In the genomic region with DNA sequence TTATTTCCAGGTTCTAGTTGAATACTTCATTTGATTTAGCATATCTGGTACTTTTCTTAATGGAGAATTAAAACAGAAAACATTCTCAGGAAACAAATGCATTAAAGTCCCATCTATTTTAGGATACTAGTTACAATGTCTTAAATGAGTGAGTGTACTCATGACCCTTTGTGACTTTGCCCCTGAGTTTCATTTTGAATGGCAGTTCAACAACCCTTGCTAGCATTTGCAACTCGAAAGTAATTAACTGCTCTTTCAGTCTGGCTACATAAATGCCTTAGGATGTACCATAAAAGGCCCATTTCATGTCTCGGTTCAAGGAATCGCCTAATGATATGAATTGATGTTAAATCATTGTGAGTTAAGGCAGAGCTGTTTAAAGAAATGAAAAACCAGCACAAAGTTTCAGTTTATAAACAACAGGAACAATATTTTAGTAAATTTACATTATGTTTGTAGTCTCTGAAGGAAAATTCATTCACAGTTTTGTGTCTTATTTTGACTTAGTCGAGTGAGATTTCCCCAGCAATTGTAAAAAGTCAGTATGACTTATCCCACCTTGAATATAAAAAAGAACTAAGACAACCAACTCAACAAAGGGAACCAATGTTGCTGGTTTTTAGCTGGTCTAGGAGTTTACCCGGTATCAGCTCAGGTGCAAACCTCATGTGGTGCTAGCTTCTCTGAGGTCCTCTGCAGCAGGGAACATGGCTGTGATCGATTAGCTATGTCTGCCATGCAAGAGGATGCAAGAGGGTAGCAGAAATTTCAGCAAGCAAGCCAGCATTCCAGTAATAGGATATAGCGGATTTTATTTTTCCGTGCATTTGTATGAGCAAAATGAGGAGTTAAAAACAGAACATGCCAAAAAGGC, we compare ENCODE assay signal across 13 cellular contexts.
DNase-seq lines count a peak whose midpoint lies in the region; ATAC-seq and TF ChIP-seq lines count a peak whose summit lies in the region.
"Had no signal": no experiment of that assay in that cellular context is flagged by ENCODE, and none has a peak within 500 bp of the region (broad histone marks: within the 10 kb centered on the region; RNA-seq: fewer than 3 reads in every experiment).

No MANE protein-coding gene starts in this region.

- TF ChIP-seq CTCF in KMS-11 (conservative IDR thresholded peaks at IDR 0.05; ENCODE audit: low read depth, low read length) (no peak), stomach (IDR thresholded peaks at IDR 0.05) (no peak), testis (IDR thresholded peaks at IDR 0.05) (no peak)

- H3K79me2 ChIP-seq in KMS-11 (ENCODE audit: insufficient read depth, low read depth) = no peaks in the 10 kb centered on the region

- peak overlapping the region; percentile 42 for H3K4me2 ChIP-seq in KMS-11
- H3K4me2 ChIP-seq: BLaER1 treated with 17β-estradiol and CSF1 and Interleukin-3, amounts not matched to agents 10 nM and 100 nM had no signal

- peak overlapping the region in 2 of 3 donors; percentile 23 to 56 for H3K27ac Mint-ChIP-seq in CD4-positive, CD25-positive, alpha-beta regulatory T cell

- H3K36me3 ChIP-seq in CD4-positive, CD25-positive, alpha-beta regulatory T cell (ENCODE audit: control insufficient read depth, insufficient read depth, low read length) = no peaks in the 10 kb centered on the region
- H3K36me3 ChIP-seq in KMS-11 (ENCODE audit: insufficient read depth) (no peaks in the 10 kb centered on the region), stomach (peaks cover 0 to 15% (median 11%) of the 10 kb centered on the region in 4 donors), testis (ENCODE audit: low read depth, missing control alignments) (no peaks in the 10 kb centered on the region)
- H3K36me3 ChIP-seq: BLaER1 treated with 17β-estradiol and CSF1 and Interleukin-3, amounts not matched to agents 10 nM and 100 nM; neutrophil had no signal

- H3K36me3 Mint-ChIP-seq in CD4-positive, CD25-positive, alpha-beta regulatory T cell = no peaks in the 10 kb centered on the region

- TF ChIP-seq EP300 in stomach (IDR thresholded peaks at IDR 0.05) = no peak

- intact Hi-C loops in stomach (cut with DNase I; ENCODE audit: low total_unique reads) (no loop called here), testis (cut with DNase I; ENCODE audit: low total_unique reads) (no loop called here)

- H3K27ac ChIP-seq in CD4-positive, CD25-positive, alpha-beta regulatory T cell (ENCODE audit: insufficient read depth, low read length, poor library complexity, severe bottlenecking) = no peak overlapping the region
- H3K27ac ChIP-seq in KMS-11 = peak overlapping the region; percentile 41
- no peak overlapping the region for H3K27ac ChIP-seq in stomach
- H3K27ac ChIP-seq in testis = no peak overlapping the region
- H3K27ac ChIP-seq: BLaER1 treated with 17β-estradiol and CSF1 and Interleukin-3, amounts not matched to agents 10 nM and 100 nM; neutrophil; tibial artery had no signal

- H3K4me1 Mint-ChIP-seq in CD4-positive, CD25-positive, alpha-beta regulatory T cell = peaks cover 0 to 29% (median 14%) of the 10 kb centered on the region in 4 donors

- TF ChIP-seq POLR2A in stomach (IDR thresholded peaks at IDR 0.05) = no peak
- TF ChIP-seq POLR2A in testis (IDR thresholded peaks at IDR 0.05) = no peak

- H3K27me3 ChIP-seq in CD4-positive, CD25-positive, alpha-beta regulatory T cell (ENCODE audit: control insufficient read depth, insufficient read depth, low read length) = no peaks in the 10 kb centered on the region
- H3K27me3 ChIP-seq in KMS-11 (ENCODE audit: insufficient read depth, low read depth) = no peaks in the 10 kb centered on the region
- no peaks in the 10 kb centered on the region for H3K27me3 ChIP-seq in stomach
- no peaks in the 10 kb centered on the region for H3K27me3 ChIP-seq in testis
- H3K27me3 ChIP-seq: BLaER1 treated with 17β-estradiol and CSF1 and Interleukin-3, amounts not matched to agents 10 nM and 100 nM; neutrophil; tibial artery had no signal

- peak overlapping the region; percentile 15 for H3K4me3 ChIP-seq in CD4-positive, CD25-positive, alpha-beta regulatory T cell (ENCODE audit: low read depth, low read length)
- H3K4me3 ChIP-seq in KMS-11 (IDR thresholded peaks at IDR 0.05; ENCODE audit: insufficient read depth, low read depth, low read length) (no peak overlapping the region), stomach (no peak overlapping the region), testis (no peak overlapping the region)
- H3K4me3 ChIP-seq: BLaER1 treated with 17β-estradiol and CSF1 and Interleukin-3, amounts not matched to agents 10 nM and 100 nM; tibial artery had no signal

- H3K9me3 ChIP-seq in CD4-positive, CD25-positive, alpha-beta regulatory T cell (ENCODE audit: control insufficient read depth in 2 of 2, low read length in 2 of 2) = no peaks in the 10 kb centered on the region
- H3K9me3 ChIP-seq in stomach (no peaks in the 10 kb centered on the region), testis (no peaks in the 10 kb centered on the region)
- H3K9me3 ChIP-seq: BLaER1 treated with 17β-estradiol and CSF1 and Interleukin-3, amounts not matched to agents 10 nM and 100 nM; neutrophil; tibial artery had no signal

- no peaks in the 10 kb centered on the region for H3K27me3 Mint-ChIP-seq in CD4-positive, CD25-positive, alpha-beta regulatory T cell

- H3K4me1 ChIP-seq in CD4-positive, CD25-positive, alpha-beta regulatory T cell (ENCODE audit: control insufficient read depth, insufficient read depth, low read length, poor library complexity, severe bottlenecking) = peaks cover 6% of the 10 kb centered on the region
- H3K4me1 ChIP-seq in KMS-11 (ENCODE audit: low read depth, poor library complexity, severe bottlenecking) (peaks cover 37% of the 10 kb centered on the region), stomach (peaks cover 0 to 16% (median 0%) of the 10 kb centered on the region in 4 donors), testis (no peaks in the 10 kb centered on the region)
- H3K4me1 ChIP-seq: BLaER1 treated with 17β-estradiol and CSF1 and Interleukin-3, amounts not matched to agents 10 nM and 100 nM had no signal

- H3K9ac ChIP-seq in KMS-11 = no peak overlapping the region
- H3K9ac ChIP-seq: BLaER1 treated with 17β-estradiol and CSF1 and Interleukin-3, amounts not matched to agents 10 nM and 100 nM had no signal

- H2AFZ ChIP-seq in KMS-11 (ENCODE audit: low read depth) = no peak overlapping the region

- peak overlapping the region in 2 of 4 donors; percentile 31 to 36 for H3K4me3 Mint-ChIP-seq in CD4-positive, CD25-positive, alpha-beta regulatory T cell

- no peaks in the 10 kb centered on the region for H4K20me1 ChIP-seq in KMS-11 (ENCODE audit: insufficient read depth)
- H4K20me1 ChIP-seq: BLaER1 treated with 17β-estradiol and CSF1 and Interleukin-3, amounts not matched to agents 10 nM and 100 nM had no signal

- WGBS in stomach, 5 donors = 83 to 92% (median 88%) methylated on average over 8 of the region's 8 CpGs
- WGBS in testis, 2 donors = 82 to 86% methylated on average over 8 of the region's 8 CpGs

- DNase-seq in CD4-positive, CD25-positive, alpha-beta regulatory T cell = peak in 1 of 3 donors; percentile 29
- DNase-seq in stomach (no peak), GM19238 (ENCODE audit: insufficient read length, low spot score) (no peak), testis (no peak)
- DNase-seq: NCI-H1436 treated with DMSO at 0.1 percent for 48 hours; stimulated activated CD4-positive, alpha-beta T cell treated with anti-CD3 and anti-CD28 coated beads, Interleukin-4, amount 100 ng/mL, for 1 hour; tibial artery had no signal

- H3K9me3 Mint-ChIP-seq in CD4-positive, CD25-positive, alpha-beta regulatory T cell = peaks cover 0 to 5% (median 0%) of the 10 kb centered on the region in 7 donors

- ATAC-seq in CD4-positive, CD25-positive, alpha-beta regulatory T cell (ENCODE audit: low read depth in 2 of 2) = no peak
- ATAC-seq in GM18868 (IDR thresholded peaks at IDR 0.05; ENCODE audit: unreplicated experiment) (peak; percentile 90), HG02623 (IDR thresholded peaks at IDR 0.05; ENCODE audit: unreplicated experiment) (peak; percentile 77), GM19328 (IDR thresholded peaks at IDR 0.05; ENCODE audit: unreplicated experiment) (no peak)

Comparison
In these comparisons a context has a peak if more than half of its experiments do, and no peak if none do; other contexts are left out.
1. ATAC-seq: peak in GM18868 (single experiment) and HG02623 (single experiment); none in CD4-positive, CD25-positive, alpha-beta regulatory T cell (0 of 2) and GM19328 (single experiment).